ENCODE assay signal across 24 cellular contexts in genomic region chrX:113297456-113297855, GRCh38.
"Had no signal": no experiment of that assay in that cellular context is flagged by ENCODE, and none has a peak within 500 bp of the region (broad histone marks: within the 10 kb centered on the region; RNA-seq: fewer than 3 reads in every experiment).

No MANE protein-coding gene starts in this region.

- H2AFZ ChIP-seq: parathyroid adenoma had no signal

- H3K9ac ChIP-seq: parathyroid adenoma had no signal

- H3K36me3 ChIP-seq: neutrophil, right lobe of liver, thoracic aorta, tibial nerve, upper lobe of left lung had no signal

- H3K27ac ChIP-seq: dorsolateral prefrontal cortex, epithelial cell of prostate, foreskin keratinocyte, neutrophil, parathyroid adenoma, right lobe of liver, thoracic aorta, tibial nerve, upper lobe of left lung had no signal

- ATAC-seq: esophagus mucosa; foreskin keratinocyte; left lobe of liver; mucosa of descending colon; natural killer cell treated with Interleukin-12 subunit alpha and Interleukin-12 subunit beta and Interleukin-15 and Interleukin-18, amount 100 ng/mL, for 72 hours; right lobe of liver; stimulated activated naive B cell treated with anti-CD40 and anti-IgM and Interleukin-4, amounts not matched to agents 10 μg/mL and 1 μg/mL and 100 μg/mL, for 72 hours had no signal

- DNase-seq: cerebellar nuclear complex; cortex of kidney; dorsolateral prefrontal cortex; effector CD4-positive, alpha-beta T cell; foreskin keratinocyte; kidney; mucosa of descending colon; naive B cell; right lobe of liver; small intestine; stimulated activated CD4-positive, alpha-beta T cell treated with anti-CD3 and anti-CD28 coated beads, Interleukin-15, amount 100 ng/mL, for 24 hours; stimulated activated CD4-positive, alpha-beta T cell treated with anti-CD3 and anti-CD28 coated beads, Interleukin-2, amount 100 ng/mL, for 48 hours; stimulated activated naive B cell treated with anti-CD40 and anti-IgM and Interleukin-4, amounts not matched to agents 10 μg/mL and 1 μg/mL and 100 μg/mL, for 72 hours; upper lobe of left lung had no signal

- H3K79me2 ChIP-seq: parathyroid adenoma had no signal

- H3K27me3 ChIP-seq: foreskin keratinocyte, neutrophil, upper lobe of left lung had no signal

- H3K4me3 ChIP-seq: dorsolateral prefrontal cortex, lung, mucosa of descending colon, right lobe of liver, thoracic aorta, tibial nerve, upper lobe of left lung had no signal

- H3K9me3 ChIP-seq: mucosa of descending colon, neutrophil, right lobe of liver, thoracic aorta, tibial nerve, upper lobe of left lung had no signal

- H3K4me1 ChIP-seq: foreskin keratinocyte, parathyroid adenoma, right lobe of liver, tibial nerve, upper lobe of left lung had no signal

- FAIRE-seq: kidney, small intestine, urothelium cell line had no signal
